Comparison of ENCODE assay signal across 8 cellular contexts in genomic region chr10:26860542-26861325, GRCh38. TPM values are rescaled to one million over a fixed set of nuclear protein-coding genes. Genes with fewer than 3 reads are reported as not detected.
DNase-seq lines count a peak whose midpoint lies in the region; ATAC-seq, FAIRE-seq and TF ChIP-seq lines count a peak whose summit lies in the region.

TSS of gene ABI1 (minus strand) at chr10:26860958. CDS start at chr10:26860863, 95 bp downstream.

- H3K4me3 ChIP-seq in adipocyte (ENCODE audit: low read length) (peak within 1 kb of the TSS; percentile 99), pancreas (peak within 1 kb of the TSS; percentile 67 to 98 (median 96)), tibial artery (peak within 1 kb of the TSS; percentile 78 to 88)

- no peaks in the 10 kb centered on the region for H3K27me3 ChIP-seq in adipocyte (replicated peaks; ENCODE audit: control insufficient read depth, insufficient read depth, low read length)
- no peaks in the 10 kb centered on the region for H3K27me3 ChIP-seq in pancreas
- no peaks in the 10 kb centered on the region for H3K27me3 ChIP-seq in tibial artery

- H3K36me3 ChIP-seq in adipocyte (ENCODE audit: control insufficient read depth, insufficient read depth, low read length, severe bottlenecking) (no peaks in the 10 kb centered on the region), pancreas (no peaks in the 10 kb centered on the region), tibial artery (peaks cover 0 to 6% (median 0%) of the 10 kb centered on the region in 3 donors)

- peak within 1 kb of the TSS; percentile 91 to 99 (median 96) for H3K27ac ChIP-seq in pancreas
- peak within 1 kb of the TSS; percentile 92 to 97 for H3K27ac ChIP-seq in tibial artery

- DNase-seq in NCI-H1436 (lab: John Stamatoyannopoulos, UW) (peak; percentile 99), T follicular helper cell (ENCODE audit: low read depth) (peak; percentile 96), adipocyte (ENCODE audit: low read depth) (peak; percentile 100), Right ventricle myocardium superior (peak; percentile 98), pancreas (peak; percentile 98 to 99 (median 98)), tibial artery (peak; percentile 97 to 98)

- ATAC-seq in HG02763 (IDR thresholded peaks at IDR 0.05; ENCODE audit: unreplicated experiment) (peak; percentile 71), Right ventricle myocardium superior (ENCODE audit: poor library complexity) (peak; percentile 98), pancreas (peak; percentile 92 to 96 (median 94))

- peak; percentile 75 for TF ChIP-seq CTCF in GM12874 (IDR thresholded peaks at IDR 0.05; ENCODE audit: insufficient read depth, low read depth, low read length)
- TF ChIP-seq CTCF in pancreas (IDR thresholded peaks at IDR 0.05): peak in 3 of 4 donors; percentile 62 to 74 (median 73)
- peak in 1 of 2 experiments; percentile 72 for TF ChIP-seq CTCF in tibial artery (IDR thresholded peaks at IDR 0.05)

- FAIRE-seq in pancreas (lab: Jason Lieb, UNC): peak; percentile 93

- H3K4me1 ChIP-seq in adipocyte (ENCODE audit: control insufficient read depth, insufficient read depth, low read length) (peaks cover 29% of the 10 kb centered on the region), pancreas (peaks cover 0 to 23% (median 12%) of the 10 kb centered on the region in 3 donors), tibial artery (peaks cover 0 to 38% (median 21%) of the 10 kb centered on the region in 4 donors)

- no peaks in the 10 kb centered on the region for H3K9me3 ChIP-seq in adipocyte (ENCODE audit: control insufficient read depth, low read length)
- H3K9me3 ChIP-seq in pancreas: no peaks in the 10 kb centered on the region
- H3K9me3 ChIP-seq in tibial artery: no peaks in the 10 kb centered on the region

- 0% methylated on average over 54 to 57 of the region's 57 CpGs for WGBS in pancreas, 2 donors

- peak within 1 kb of the TSS; percentile 97 for H3K9ac ChIP-seq in adipocyte (ENCODE audit: low read length)

- intact Hi-C loops in Right ventricle myocardium superior (cut with DNase I) (no loop called here), pancreas (cut with DNase I) (no loop called here), tibial artery (cut with DNase I; ENCODE audit: low total_unique reads) (no loop called here)

RNA-seq across cellular contexts. Expression of gene ABI1, which starts in this region (rescaled TPM):
- 23.9 TPM for total RNA-seq in Right ventricle myocardium superior
- total RNA-seq in pancreas: 10 to 100 TPM; 13.0 to 30.0 (median 19.2) TPM
- 10 to 100 TPM; 13.1 to 18.1 TPM for polyA plus RNA-seq in pancreas

Comparison
In these comparisons a context has a peak if more than half of its experiments do, and no peak if none do; other contexts are left out.
1. Peak in every context shown above with its lines: DNase-seq, ATAC-seq, H3K4me3 ChIP-seq and H3K27ac ChIP-seq.